In genomic region chr3:128760881-128761280, GRCh38 we compare ENCODE assay signal across 1 cellular context.
TF ChIP-seq lines count a peak whose summit lies in the region.

No MANE protein-coding gene starts in this region.

TF ChIP-seq in GM23338, 12 proteins besides CTCF, POLR2A, EP300 and RAD21:
- TF ChIP-seq EZH2 (IDR thresholded peaks at IDR 0.05; ENCODE audit: low read depth, unreplicated experiment) (no peak), ZNF114 (CRISPR knock-in tag; IDR thresholded peaks at IDR 0.05) (no peak), POLR2AphosphoS5 (IDR thresholded peaks at IDR 0.05; ENCODE audit: low read depth) (no peak), NANOG (IDR thresholded peaks at IDR 0.05; ENCODE audit: borderline replicate concordance) (no peak), STAT1 (IDR thresholded peaks at IDR 0.05; ENCODE audit: unreplicated experiment) (no peak), EZH2phosphoT487 (IDR thresholded peaks at IDR 0.05; ENCODE audit: unreplicated experiment) (no peak), JUNB (IDR thresholded peaks at IDR 0.05; ENCODE audit: unreplicated experiment) (no peak), ZNF331 (CRISPR knock-in tag; IDR thresholded peaks at IDR 0.05; ENCODE audit: low read depth) (no peak), CREB1 (CRISPR knock-in tag; IDR thresholded peaks at IDR 0.05; ENCODE audit: low read depth) (no peak), REST (IDR thresholded peaks at IDR 0.05; ENCODE audit: unreplicated experiment) (no peak)
- TF ChIP-seq, protein P1, sequence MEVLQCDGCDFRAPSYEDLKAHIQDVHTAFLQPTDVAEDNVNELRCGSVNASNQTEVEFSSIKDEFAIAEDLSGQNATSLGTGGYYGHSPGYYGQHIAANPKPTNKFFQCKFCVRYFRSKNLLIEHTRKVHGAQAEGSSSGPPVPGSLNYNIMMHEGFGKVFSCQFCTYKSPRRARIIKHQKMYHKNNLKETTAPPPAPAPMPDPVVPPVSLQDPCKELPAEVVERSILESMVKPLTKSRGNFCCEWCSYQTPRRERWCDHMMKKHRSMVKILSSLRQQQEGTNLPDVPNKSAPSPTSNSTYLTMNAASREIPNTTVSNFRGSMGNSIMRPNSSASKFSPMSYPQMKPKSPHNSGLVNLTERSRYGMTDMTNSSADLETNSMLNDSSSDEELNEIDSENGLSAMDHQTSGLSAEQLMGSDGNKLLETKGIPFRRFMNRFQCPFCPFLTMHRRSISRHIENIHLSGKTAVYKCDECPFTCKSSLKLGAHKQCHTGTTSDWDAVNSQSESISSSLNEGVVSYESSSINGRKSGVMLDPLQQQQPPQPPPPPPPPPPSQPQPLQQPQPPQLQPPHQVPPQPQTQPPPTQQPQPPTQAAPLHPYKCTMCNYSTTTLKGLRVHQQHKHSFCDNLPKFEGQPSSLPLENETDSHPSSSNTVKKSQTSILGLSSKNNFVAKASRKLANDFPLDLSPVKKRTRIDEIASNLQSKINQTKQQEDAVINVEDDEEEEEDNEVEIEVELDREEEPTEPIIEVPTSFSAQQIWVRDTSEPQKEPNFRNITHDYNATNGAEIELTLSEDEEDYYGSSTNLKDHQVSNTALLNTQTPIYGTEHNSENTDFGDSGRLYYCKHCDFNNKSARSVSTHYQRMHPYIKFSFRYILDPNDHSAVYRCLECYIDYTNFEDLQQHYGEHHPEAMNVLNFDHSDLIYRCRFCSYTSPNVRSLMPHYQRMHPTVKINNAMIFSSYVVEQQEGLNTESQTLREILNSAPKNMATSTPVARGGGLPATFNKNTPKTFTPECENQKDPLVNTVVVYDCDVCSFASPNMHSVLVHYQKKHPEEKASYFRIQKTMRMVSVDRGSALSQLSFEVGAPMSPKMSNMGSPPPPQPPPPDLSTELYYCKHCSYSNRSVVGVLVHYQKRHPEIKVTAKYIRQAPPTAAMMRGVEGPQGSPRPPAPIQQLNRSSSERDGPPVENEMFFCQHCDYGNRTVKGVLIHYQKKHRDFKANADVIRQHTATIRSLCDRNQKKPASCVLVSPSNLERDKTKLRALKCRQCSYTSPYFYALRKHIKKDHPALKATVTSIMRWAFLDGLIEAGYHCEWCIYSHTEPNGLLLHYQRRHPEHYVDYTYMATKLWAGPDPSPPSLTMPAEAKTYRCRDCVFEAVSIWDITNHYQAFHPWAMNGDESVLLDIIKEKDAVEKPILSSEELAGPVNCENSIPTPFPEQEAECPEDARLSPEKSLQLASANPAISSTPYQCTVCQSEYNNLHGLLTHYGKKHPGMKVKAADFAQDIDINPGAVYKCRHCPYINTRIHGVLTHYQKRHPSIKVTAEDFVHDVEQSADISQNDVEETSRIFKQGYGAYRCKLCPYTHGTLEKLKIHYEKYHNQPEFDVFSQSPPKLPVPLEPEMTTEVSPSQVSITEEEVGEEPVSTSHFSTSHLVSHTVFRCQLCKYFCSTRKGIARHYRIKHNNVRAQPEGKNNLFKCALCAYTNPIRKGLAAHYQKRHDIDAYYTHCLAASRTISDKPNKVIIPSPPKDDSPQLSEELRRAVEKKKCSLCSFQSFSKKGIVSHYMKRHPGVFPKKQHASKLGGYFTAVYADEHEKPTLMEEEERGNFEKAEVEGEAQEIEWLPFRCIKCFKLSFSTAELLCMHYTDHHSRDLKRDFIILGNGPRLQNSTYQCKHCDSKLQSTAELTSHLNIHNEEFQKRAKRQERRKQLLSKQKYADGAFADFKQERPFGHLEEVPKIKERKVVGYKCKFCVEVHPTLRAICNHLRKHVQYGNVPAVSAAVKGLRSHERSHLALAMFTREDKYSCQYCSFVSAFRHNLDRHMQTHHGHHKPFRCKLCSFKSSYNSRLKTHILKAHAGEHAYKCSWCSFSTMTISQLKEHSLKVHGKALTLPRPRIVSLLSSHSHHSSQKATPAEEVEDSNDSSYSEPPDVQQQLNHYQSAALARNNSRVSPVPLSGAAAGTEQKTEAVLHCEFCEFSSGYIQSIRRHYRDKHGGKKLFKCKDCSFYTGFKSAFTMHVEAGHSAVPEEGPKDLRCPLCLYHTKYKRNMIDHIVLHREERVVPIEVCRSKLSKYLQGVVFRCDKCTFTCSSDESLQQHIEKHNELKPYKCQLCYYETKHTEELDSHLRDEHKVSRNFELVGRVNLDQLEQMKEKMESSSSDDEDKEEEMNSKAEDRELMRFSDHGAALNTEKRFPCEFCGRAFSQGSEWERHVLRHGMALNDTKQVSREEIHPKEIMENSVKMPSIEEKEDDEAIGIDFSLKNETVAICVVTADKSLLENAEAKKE (CRISPR knock-in tag; IDR thresholded peaks at IDR 0.05): no peak
- TF ChIP-seq, protein P2, sequence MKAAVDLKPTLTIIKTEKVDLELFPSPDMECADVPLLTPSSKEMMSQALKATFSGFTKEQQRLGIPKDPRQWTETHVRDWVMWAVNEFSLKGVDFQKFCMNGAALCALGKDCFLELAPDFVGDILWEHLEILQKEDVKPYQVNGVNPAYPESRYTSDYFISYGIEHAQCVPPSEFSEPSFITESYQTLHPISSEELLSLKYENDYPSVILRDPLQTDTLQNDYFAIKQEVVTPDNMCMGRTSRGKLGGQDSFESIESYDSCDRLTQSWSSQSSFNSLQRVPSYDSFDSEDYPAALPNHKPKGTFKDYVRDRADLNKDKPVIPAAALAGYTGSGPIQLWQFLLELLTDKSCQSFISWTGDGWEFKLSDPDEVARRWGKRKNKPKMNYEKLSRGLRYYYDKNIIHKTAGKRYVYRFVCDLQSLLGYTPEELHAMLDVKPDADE (IDR thresholded peaks at IDR 0.05): no peak
